8 cellular contexts compared by ENCODE assay signal in genomic region chr20:62602550-62602949, GRCh38.
DNase-seq lines count a peak whose midpoint lies in the region; ATAC-seq lines count a peak whose summit lies in the region.

No MANE protein-coding gene starts in this region.

- ATAC-seq in HG03354 (IDR thresholded peaks at IDR 0.05; ENCODE audit: poor library complexity, severe bottlenecking, unreplicated experiment) (no peak), HG02884 (IDR thresholded peaks at IDR 0.05; ENCODE audit: unreplicated experiment) (no peak)

- H3K36me3 ChIP-seq in duodenal mucosa (ENCODE audit: control insufficient read depth in 1 of 2, insufficient read depth in 2 of 2, low read length in 2 of 2), result no peaks in the 10 kb centered on the region

- H3K27ac ChIP-seq in duodenal mucosa (ENCODE audit: low read depth, low read length), result no peak overlapping the region

- H3K4me1 ChIP-seq in duodenal mucosa (ENCODE audit: control insufficient read depth in 1 of 2, insufficient read depth in 2 of 2, low read length in 2 of 2), result peaks cover 28 to 29% of the 10 kb centered on the region in 2 donors

- H3K27me3 ChIP-seq in duodenal mucosa (ENCODE audit: control insufficient read depth in 1 of 2, insufficient read depth in 2 of 2, low read length in 2 of 2), result peaks cover 4 to 23% of the 10 kb centered on the region in 2 donors

- in situ Hi-C loops in KBM-7 (cut with MboI; ENCODE audit: low pct_unique_long_range_greater_than_20kb, low sequenced_read_pairs), result no loop called here

- no peak overlapping the region for H3K9ac ChIP-seq in duodenal mucosa (ENCODE audit: low read depth in 1 of 2, low read length in 2 of 2)

- H3K4me3 ChIP-seq in duodenal mucosa (ENCODE audit: low read depth in 1 of 2, low read length in 2 of 2), result peak overlapping the region; percentile 21 to 24

- peak; percentile 77 for DNase-seq in KBM-7
- peak; percentile 84 for DNase-seq in SW480 (ENCODE audit: low spot score)
- peak; percentile 28 for DNase-seq in stimulated activated CD4-positive, alpha-beta T cell treated with anti-CD3 and anti-CD28 coated beads, Interleukin-1b, Interleukin-23, amount 100 ng/mL, for 48 hours
- DNase-seq in dedifferentiated amniotic fluid mesenchymal stem cell (ENCODE audit: extremely low spot score), result no peak
- no peak for DNase-seq in 8988T

- H3K9me3 ChIP-seq in duodenal mucosa (ENCODE audit: control insufficient read depth in 1 of 2, low read length in 2 of 2), result peaks cover 3 to 8% of the 10 kb centered on the region in 2 donors

Comparison
In these comparisons a context has a peak if more than half of its experiments do, and no peak if none do; other contexts are left out.
1. DNase-seq: peak in KBM-7 (single experiment), SW480 (single experiment) and stimulated activated CD4-positive, alpha-beta T cell treated with anti-CD3 and anti-CD28 coated beads, Interleukin-1b, Interleukin-23, amount 100 ng/mL, for 48 hours (single experiment); none in dedifferentiated amniotic fluid mesenchymal stem cell (single experiment) and 8988T (single experiment).